Comparison of ENCODE assay signal across 3 cellular contexts in genomic region chr1:22992384-22992783, GRCh38.
TF ChIP-seq lines count a peak whose summit lies in the region.

No MANE protein-coding gene starts in this region.

TF ChIP-seq in IMR-90, 13 proteins besides CTCF, POLR2A, EP300 and RAD21:
- TF ChIP-seq MAFK (IDR thresholded peaks at IDR 0.05; ENCODE audit: low read depth, low read length), result peak; percentile 65

TF ChIP-seq in K562, 482 proteins besides CTCF, POLR2A, EP300 and RAD21:
- TF ChIP-seq MAFG (tag; conservative IDR thresholded peaks at IDR 0.05) (0 out of 2 replicates have a peak, but pooled peaks have one; percentile 25), MAFF (IDR thresholded peaks at IDR 0.05; ENCODE audit: low read length) (peak; percentile 55; the same call in 1 of the 2 replicates), ZNF316 (IDR thresholded peaks at IDR 0.05) (peak; percentile 86), MAFK (IDR thresholded peaks at IDR 0.05; ENCODE audit: low read length) (peak; percentile 36; the same call in 1 of the 2 replicates)

TF ChIP-seq in HepG2, 621 proteins besides CTCF, POLR2A, EP300 and RAD21:
- peak; percentile 15; the same call in 1 of the 2 replicates for TF ChIP-seq MAFF (IDR thresholded peaks at IDR 0.05; ENCODE audit: low read depth, low read length)
- peak; percentile 21 to 69; a peak in 3 of 4 replicates for TF ChIP-seq MAFK (conservative IDR thresholded peaks at IDR 0.05 in 1 of 2, IDR thresholded peaks at IDR 0.05 in 1 of 2; ENCODE audit: low read length in 2 of 2)
